11 cellular contexts compared by ENCODE assay signal in genomic region chr19:16071072-16071691, GRCh38. TPM values are rescaled to one million over a fixed set of nuclear protein-coding genes. Genes with fewer than 3 reads are reported as not detected.
DNase-seq lines count a peak whose midpoint lies in the region; ATAC-seq and TF ChIP-seq lines count a peak whose summit lies in the region.
"Had no signal": no experiment of that assay in that cellular context is flagged by ENCODE, and none has a peak within 500 bp of the region (broad histone marks: within the 10 kb centered on the region; RNA-seq: fewer than 3 reads in every experiment).

No MANE protein-coding gene starts in this region.

- H3K4me1 Mint-ChIP-seq in MCF 10A (ENCODE audit: insufficient read depth, unreplicated experiment) = peaks cover 6% of the 10 kb centered on the region
- peaks cover 33 to 54% (median 46%) of the 10 kb centered on the region in 7 donors for H3K4me1 Mint-ChIP-seq in naive thymus-derived CD4-positive, alpha-beta T cell

- peaks cover 21% of the 10 kb centered on the region for H3K36me3 Mint-ChIP-seq in MCF 10A (ENCODE audit: insufficient read depth, unreplicated experiment)
- no peaks in the 10 kb centered on the region for H3K36me3 Mint-ChIP-seq in naive thymus-derived CD4-positive, alpha-beta T cell

- TF ChIP-seq EP300 in upper lobe of left lung (IDR thresholded peaks at IDR 0.05) = no peak

- peak overlapping the region in 1 of 3 donors; percentile 84 for H3K4me3 ChIP-seq in breast epithelium
- H3K4me3 ChIP-seq in dorsolateral prefrontal cortex = no peak overlapping the region
- peak overlapping the region; percentile 5 for H3K4me3 ChIP-seq in naive thymus-derived CD4-positive, alpha-beta T cell (ENCODE audit: low read length)
- peak overlapping the region in 1 of 4 donors; percentile 16 for H3K4me3 ChIP-seq in upper lobe of left lung
- H3K4me3 ChIP-seq in MG63 = no peak overlapping the region

- POLR2A ChIA-PET in MCF 10A (lab: Yijun Ruan, JAX) = interaction anchor here (1.1 to 1.5 kb wide), 5 partner anchors 8 to 40 kb away, joined by 3 to 12 read pairs (median 5); partner anchors contain the start of gene RAB8A
- POLR2A ChIA-PET in naive thymus-derived CD4-positive, alpha-beta T cell (lab: Charles Lee) = interaction anchor here (0.5 to 9.0 kb wide), 22 partner anchors 8 to 1953 kb away, joined by 3 to 128 read pairs (median 4); partner anchors contain the start of genes FAM32A, HSH2D, KLF2 and RAB8A

- H3K4me1 ChIP-seq in breast epithelium (peaks cover 3 to 10% of the 10 kb centered on the region in 2 donors), upper lobe of left lung (peaks cover 43 to 70% (median 56%) of the 10 kb centered on the region in 4 donors)
- peaks cover 22 to 67% of the 10 kb centered on the region in 2 donors for H3K4me1 ChIP-seq in naive thymus-derived CD4-positive, alpha-beta T cell (ENCODE audit: control insufficient read depth in 2 of 2, insufficient read depth in 2 of 2, low read length in 2 of 2)

- TF ChIP-seq POLR2A in breast epithelium (IDR thresholded peaks at IDR 0.05) = no peak
- no peak for TF ChIP-seq POLR2A in upper lobe of left lung (IDR thresholded peaks at IDR 0.05)

- no peak overlapping the region for H3K27ac Mint-ChIP-seq in MCF 10A (ENCODE audit: low read depth, unreplicated experiment)
- peak overlapping the region in 2 of 9 donors; percentile 31 to 93 for H3K27ac Mint-ChIP-seq in naive thymus-derived CD4-positive, alpha-beta T cell

- ATAC-seq in naive thymus-derived CD4-positive, alpha-beta T cell = no peak
- ATAC-seq in upper lobe of left lung (ENCODE audit: low FRiP score in 2 of 2) (no peak), HG03108 (IDR thresholded peaks at IDR 0.05; ENCODE audit: unreplicated experiment) (no peak)

- H3K27me3 Mint-ChIP-seq in MCF 10A (ENCODE audit: insufficient read depth, unreplicated experiment) = no peaks in the 10 kb centered on the region
- no peaks in the 10 kb centered on the region for H3K27me3 Mint-ChIP-seq in naive thymus-derived CD4-positive, alpha-beta T cell
- H3K27me3 Mint-ChIP-seq: activated B cell treated with CpG ODN at 0.5 μM for 24 hours had no signal

- intact Hi-C loops in breast epithelium (cut with DNase I; ENCODE audit: low total_unique reads) = no loop called here
- intact Hi-C loops in MCF 10A (cut with micrococcal nuclease) = no loop called here
- intact Hi-C loops in dorsolateral prefrontal cortex (cut with DNase I) = no loop called here
- intact Hi-C loops in naive thymus-derived CD4-positive, alpha-beta T cell (cut with micrococcal nuclease) = loop anchor here in 1 of 2 donors (10.0 kb wide), 1 partner anchor 1546 kb away; the partner anchor contains the start of gene TECR

- no TSS peak for BruUV-seq in MCF 10A (replicated peaks; lab: Mats Ljungman, UMichigan)

- 90 to 96% methylated on average over 5 to 9 of the region's 9 CpGs for WGBS in upper lobe of left lung, 2 donors

- H3K27me3 ChIP-seq in breast epithelium (no peaks in the 10 kb centered on the region), dorsolateral prefrontal cortex (no peaks in the 10 kb centered on the region), upper lobe of left lung (no peaks in the 10 kb centered on the region), MG63 (no peaks in the 10 kb centered on the region)
- H3K27me3 ChIP-seq in naive thymus-derived CD4-positive, alpha-beta T cell (ENCODE audit: control insufficient read depth in 2 of 2, insufficient read depth in 2 of 2, low read length in 2 of 2) = no peaks in the 10 kb centered on the region

- H3K27ac ChIP-seq in breast epithelium = peak overlapping the region; percentile 95 to 97
- peak overlapping the region in 39 of 59 donors; percentile 1 to 90 (median 43) for H3K27ac ChIP-seq in dorsolateral prefrontal cortex
- H3K27ac ChIP-seq in naive thymus-derived CD4-positive, alpha-beta T cell (ENCODE audit: low read depth, low read length) = peak overlapping the region; percentile 89
- H3K27ac ChIP-seq in upper lobe of left lung = peak overlapping the region; percentile 80 to 91 (median 86)

- H3K9me3 Mint-ChIP-seq in MCF 10A (ENCODE audit: unreplicated experiment) = no peaks in the 10 kb centered on the region
- H3K9me3 Mint-ChIP-seq in naive thymus-derived CD4-positive, alpha-beta T cell = peaks cover 0 to 2% (median 0%) of the 10 kb centered on the region in 11 donors
- H3K9me3 Mint-ChIP-seq: activated B cell treated with CpG ODN at 0.5 μM for 24 hours had no signal

- H3K4me3 Mint-ChIP-seq in MCF 10A (ENCODE audit: unreplicated experiment) = no peak overlapping the region
- peak overlapping the region in 3 of 10 donors; percentile 64 to 69 (median 67) for H3K4me3 Mint-ChIP-seq in naive thymus-derived CD4-positive, alpha-beta T cell

- CTCF ChIA-PET in MCF 10A (lab: Yijun Ruan, JAX) = interaction anchor here (0.6 to 4.9 kb wide), 5 partner anchors 9 to 442 kb away, joined by 3 to 23 read pairs (median 4); no protein-coding TSS in a partner anchor
- CTCF ChIA-PET in naive thymus-derived CD4-positive, alpha-beta T cell (lab: Charles Lee) = interaction anchor here (0.7 to 3.0 kb wide), 10 partner anchors 8 to 111 kb away, joined by 3 to 29 read pairs (median 8); partner anchors contain the start of gene RAB8A

- H3K36me3 ChIP-seq in breast epithelium (no peaks in the 10 kb centered on the region), upper lobe of left lung (no peaks in the 10 kb centered on the region), MG63 (peaks cover 70% of the 10 kb centered on the region)
- no peaks in the 10 kb centered on the region for H3K36me3 ChIP-seq in naive thymus-derived CD4-positive, alpha-beta T cell (ENCODE audit: control insufficient read depth in 2 of 3, insufficient read depth in 3 of 3, low read length in 3 of 3)

- no peaks in the 10 kb centered on the region for H3K9me3 ChIP-seq in breast epithelium
- H3K9me3 ChIP-seq in naive thymus-derived CD4-positive, alpha-beta T cell (ENCODE audit: control insufficient read depth in 2 of 3, low read length in 3 of 3) = no peaks in the 10 kb centered on the region
- H3K9me3 ChIP-seq in upper lobe of left lung = no peaks in the 10 kb centered on the region
- no peaks in the 10 kb centered on the region for H3K9me3 ChIP-seq in MG63

- TF ChIP-seq CTCF in breast epithelium (IDR thresholded peaks at IDR 0.05) (no peak), MCF 10A (IDR thresholded peaks at IDR 0.05; ENCODE audit: unreplicated experiment) (no peak), dorsolateral prefrontal cortex (IDR thresholded peaks at IDR 0.05 in 54 of 56, conservative IDR thresholded peaks at IDR 0.05 in 2 of 56; ENCODE audit: low read depth in 1 of 56, partially characterized antibody in 56 of 56) (no peak), upper lobe of left lung (IDR thresholded peaks at IDR 0.05) (no peak)

- DNase-seq in breast epithelium (ENCODE audit: low spot score in 2 of 2) = peak in 1 of 2 donors; percentile 17
- DNase-seq in MCF 10A (ENCODE audit: unreplicated experiment) = no peak
- no peak for DNase-seq in dorsolateral prefrontal cortex
- no peak for DNase-seq in naive thymus-derived CD4-positive, alpha-beta T cell
- DNase-seq in upper lobe of left lung = no peak
- no peak for DNase-seq in NCI-H1694 treated with DMSO at 0.1 percent for 48 hours (lab: John Stamatoyannopoulos, UW)
- DNase-seq in MG63 = no peak
- DNase-seq: IMR-90, midbrain had no signal

RNA-seq across cellular contexts. Expression of gene TPM4, which starts 5.1 kb away (rescaled TPM):
- 100 to 1,000 TPM; 257 to 652 (median 430) TPM for total RNA-seq in breast epithelium
- total RNA-seq in MCF 10A (2022) = 355 and 424 TPM in 2 replicates
- 100 to 1,000 TPM in 72 of 120 experiments, 10 to 100 TPM in 48; 76.8 to 148 (median 102) TPM for total RNA-seq in dorsolateral prefrontal cortex
- total RNA-seq in naive thymus-derived CD4-positive, alpha-beta T cell = 100 to 1,000 TPM in 3 of 5 experiments, 10 to 100 TPM in 2; 65.8 to 435 (median 126) TPM
- 10 to 100 TPM; 28.2 to 43.5 TPM for polyA plus RNA-seq in naive thymus-derived CD4-positive, alpha-beta T cell
- 100 to 1,000 TPM; 258 to 569 (median 392) TPM for total RNA-seq in upper lobe of left lung
- 1,104 and 1,574 TPM in 2 replicates for total RNA-seq in MG63 (2014; rRNA removed; shearing (Covaris generic); ENCODE audit: low replicate concordance)

RNA-seq across cellular contexts. Expression of gene RAB8A, which starts 40.5 kb away (rescaled TPM):
- total RNA-seq in breast epithelium (10 to 100 TPM; 34.7 to 40.6 (median 38.8) TPM), MCF 10A (2022) (41.6 and 50.1 TPM in 2 replicates), dorsolateral prefrontal cortex (10 to 100 TPM; 21.7 to 52.7 (median 32.7) TPM), upper lobe of left lung (100 to 1,000 TPM in 1 of 6 donors, 10 to 100 TPM in 5; 29.3 to 117 (median 60.6) TPM)
- 100 to 1,000 TPM in 2 of 5 experiments, 10 to 100 TPM in 3; 64.4 to 154 (median 74.5) TPM for total RNA-seq in naive thymus-derived CD4-positive, alpha-beta T cell
- polyA plus RNA-seq in naive thymus-derived CD4-positive, alpha-beta T cell = 10 to 100 TPM; 61.8 to 82.2 TPM
- total RNA-seq in MG63 (2014; rRNA removed; shearing (Covaris generic); ENCODE audit: low replicate concordance) = 134 and 149 TPM in 2 replicates

Comparison
In these comparisons a context has a peak if more than half of its experiments do, and no peak if none do; other contexts are left out.
1. H3K27ac ChIP-seq: peak in every context shown above with its lines; median percentile 96 in breast epithelium; 89 in naive thymus-derived CD4-positive, alpha-beta T cell; 86 in upper lobe of left lung; 43 in dorsolateral prefrontal cortex.